1 cellular context compared by ENCODE assay signal in the genomic region with DNA sequence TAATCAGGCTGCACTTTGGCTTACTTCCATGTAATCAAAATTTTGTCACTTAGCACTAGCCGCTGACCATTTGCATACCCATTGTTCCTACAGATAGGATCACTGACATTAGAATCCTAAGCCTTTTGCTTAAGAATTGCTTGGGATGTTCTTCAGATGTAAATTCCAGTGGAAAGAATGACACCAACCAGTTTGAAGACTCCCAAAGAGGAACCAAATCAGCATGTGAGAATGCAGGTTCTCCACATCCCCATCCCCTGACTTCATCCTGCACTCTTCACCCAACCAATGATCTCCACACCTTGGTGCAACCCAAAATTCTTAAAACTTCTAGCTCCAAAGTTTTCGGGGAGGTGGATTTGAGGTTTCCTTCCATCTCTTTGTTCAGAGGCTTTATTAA.
A peak's percentile ranks its signal among the peaks of the same experiment; 100 is the strongest.
TF ChIP-seq lines count a peak whose summit lies in the region.

No MANE protein-coding gene starts in this region.

TF ChIP-seq in WTC11, 78 proteins besides CTCF, POLR2A, EP300 and RAD21 (continued from another document):
- TF ChIP-seq, protein P1, sequence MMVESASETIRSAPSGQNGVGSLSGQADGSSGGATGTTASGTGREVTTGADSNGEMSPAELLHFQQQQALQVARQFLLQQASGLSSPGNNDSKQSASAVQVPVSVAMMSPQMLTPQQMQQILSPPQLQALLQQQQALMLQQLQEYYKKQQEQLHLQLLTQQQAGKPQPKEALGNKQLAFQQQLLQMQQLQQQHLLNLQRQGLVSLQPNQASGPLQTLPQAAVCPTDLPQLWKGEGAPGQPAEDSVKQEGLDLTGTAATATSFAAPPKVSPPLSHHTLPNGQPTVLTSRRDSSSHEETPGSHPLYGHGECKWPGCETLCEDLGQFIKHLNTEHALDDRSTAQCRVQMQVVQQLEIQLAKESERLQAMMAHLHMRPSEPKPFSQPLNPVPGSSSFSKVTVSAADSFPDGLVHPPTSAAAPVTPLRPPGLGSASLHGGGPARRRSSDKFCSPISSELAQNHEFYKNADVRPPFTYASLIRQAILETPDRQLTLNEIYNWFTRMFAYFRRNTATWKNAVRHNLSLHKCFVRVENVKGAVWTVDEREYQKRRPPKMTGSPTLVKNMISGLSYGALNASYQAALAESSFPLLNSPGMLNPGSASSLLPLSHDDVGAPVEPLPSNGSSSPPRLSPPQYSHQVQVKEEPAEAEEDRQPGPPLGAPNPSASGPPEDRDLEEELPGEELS (CRISPR knock-in tag; IDR thresholded peaks at IDR 0.05): no peak
- TF ChIP-seq ZNF263 (CRISPR knock-in tag; IDR thresholded peaks at IDR 0.05; ENCODE audit: low read depth) (no peak), ETV6 (CRISPR knock-in tag; IDR thresholded peaks at IDR 0.05) (no peak), TEAD1 (CRISPR knock-in tag; IDR thresholded peaks at IDR 0.05) (peak; percentile 31; the same call in 1 of the 2 replicates), NFYB (CRISPR knock-in tag; conservative IDR thresholded peaks at IDR 0.05; ENCODE audit: low read depth) (no peak), ZNF423 (CRISPR knock-in tag; IDR thresholded peaks at IDR 0.05) (peak; percentile 42; the same call in 1 of the 2 replicates), SMAD3 (CRISPR knock-in tag; IDR thresholded peaks at IDR 0.05; ENCODE audit: borderline replicate concordance) (no peak)
